ENCODE assay signal across 1 cellular context in genomic region chr5:177497297-177498012, GRCh38.
TF ChIP-seq lines count a peak whose summit lies in the region.

Gene PDLIM7, minus strand, starts transcription at chr5:177497604. Its CDS starts 1,092 bp downstream, at chr5:177496512.

TF ChIP-seq in K562, 482 proteins besides CTCF, POLR2A, EP300 and RAD21 (continued from another document and continues in another):
- TF ChIP-seq ARID3A (IDR thresholded peaks at IDR 0.05; ENCODE audit: borderline replicate concordance, low read depth, low read length) (no peak), HBP1 (CRISPR knock-in tag; IDR thresholded peaks at IDR 0.05) (no peak), CHD1 (IDR thresholded peaks at IDR 0.05; ENCODE audit: low read length) (peak; percentile 8), STAT5B (CRISPR knock-in tag; IDR thresholded peaks at IDR 0.05) (no peak), HNRNPLL (IDR thresholded peaks at IDR 0.05; ENCODE audit: low read depth, low read length, poor library complexity, severe bottlenecking) (peak; percentile 49), ZSCAN29 (IDR thresholded peaks at IDR 0.05) (no peak), BRF2 (IDR thresholded peaks at IDR 0.05; ENCODE audit: borderline replicate concordance, insufficient read depth, insufficient read length) (no peak), SFPQ (IDR thresholded peaks at IDR 0.05; ENCODE audit: low read depth, low read length) (no peak), YBX1 (IDR thresholded peaks at IDR 0.05) (no peak), ZNF644 (tag; IDR thresholded peaks at IDR 0.05; ENCODE audit: low read depth) (no peak), NEUROD1 (IDR thresholded peaks at IDR 0.05; ENCODE audit: borderline replicate concordance, low read depth, low read length, partially characterized antibody) (no peak), FIP1L1 (IDR thresholded peaks at IDR 0.05; ENCODE audit: low read depth, low read length, poor library complexity, severe bottlenecking) (peak; percentile 27), NKRF (IDR thresholded peaks at IDR 0.05; ENCODE audit: borderline replicate concordance) (peak; percentile 23; the same call in 1 of the 2 replicates), RFX5 (IDR thresholded peaks at IDR 0.05; ENCODE audit: low read depth, low read length) (no peak), SLC30A9 (CRISPR knock-in tag; IDR thresholded peaks at IDR 0.05) (no peak), TGIF2 (CRISPR knock-in tag; IDR thresholded peaks at IDR 0.05) (no peak), XRCC5 (IDR thresholded peaks at IDR 0.05; ENCODE audit: low read depth, low read length) (peak; percentile 60), BCL6 (CRISPR knock-in tag; IDR thresholded peaks at IDR 0.05) (no peak), SMAD2 (IDR thresholded peaks at IDR 0.05; ENCODE audit: low read depth, low read length) (no peak), NCOA4 (IDR thresholded peaks at IDR 0.05; ENCODE audit: partially characterized antibody) (no peak), ZNF263 (CRISPR knock-in tag; IDR thresholded peaks at IDR 0.05; ENCODE audit: borderline replicate concordance) (0 out of 2 replicates have a peak, but pooled peaks have one; percentile 11), KLF10 (CRISPR knock-in tag; IDR thresholded peaks at IDR 0.05) (no peak), SMAD3 (CRISPR knock-in tag; conservative IDR thresholded peaks at IDR 0.05) (no peak), TSC22D4 (tag; IDR thresholded peaks at IDR 0.05) (no peak), ZNF707 (CRISPR knock-in tag; conservative IDR thresholded peaks at IDR 0.05) (no peak), SNIP1 (IDR thresholded peaks at IDR 0.05; ENCODE audit: low read depth) (no peak), RBFOX2 (IDR thresholded peaks at IDR 0.05; ENCODE audit: low read depth, low read length) (peak; percentile 95), MYC (IDR thresholded peaks at IDR 0.05; ENCODE audit: low read depth, low read length) (peak; percentile 35; the same call in 1 of the 2 replicates), MYC (CRISPR knock-in tag; IDR thresholded peaks at IDR 0.05; ENCODE audit: borderline replicate concordance, low read depth) (no peak), TRIM25 (IDR thresholded peaks at IDR 0.05; ENCODE audit: borderline replicate concordance) (no peak), TFAM (CRISPR knock-in tag; conservative IDR thresholded peaks at IDR 0.05) (no peak), ETV1 (tag; conservative IDR thresholded peaks at IDR 0.05; ENCODE audit: low read depth) (peak; percentile 28; the same call in 1 of the 2 replicates), YY1 (IDR thresholded peaks at IDR 0.05; ENCODE audit: borderline replicate concordance in 1 of 3, control insufficient read depth in 1 of 3, extremely low read depth in 1 of 3, insufficient read depth in 3 of 3, insufficient read length in 1 of 3, insufficient replicate concordance in 2 of 3, low read depth in 1 of 3, low read length in 2 of 3) (peak in 2 of 3 experiments; percentile 13 to 66), THRAP3 (IDR thresholded peaks at IDR 0.05; ENCODE audit: borderline replicate concordance) (no peak), CGGBP1 (CRISPR knock-in tag; IDR thresholded peaks at IDR 0.05) (peak; percentile 64; the same call in 1 of the 2 replicates), KLF1 (tag; IDR thresholded peaks at IDR 0.05) (no peak; the same call in 1 of the 2 replicates), CBFB (CRISPR knock-in tag; IDR thresholded peaks at IDR 0.05) (no peak), ZNF740 (CRISPR knock-in tag; IDR thresholded peaks at IDR 0.05) (0 out of 2 replicates have a peak, but pooled peaks have one; percentile 57), ZNF740 (tag; IDR thresholded peaks at IDR 0.05) (no peak), ZNF280A (IDR thresholded peaks at IDR 0.05; ENCODE audit: low read depth, partially characterized antibody) (no peak), ZNF12 (CRISPR knock-in tag; IDR thresholded peaks at IDR 0.05) (no peak; the same call in 1 of the 2 replicates), HNRNPUL1 (IDR thresholded peaks at IDR 0.05; ENCODE audit: low read length) (no peak), KDM4B (IDR thresholded peaks at IDR 0.05; ENCODE audit: borderline replicate concordance in 2 of 2, low read depth in 1 of 2) (no peak; a peak in 1 of 4 replicates)
- TF ChIP-seq, protein P1, sequence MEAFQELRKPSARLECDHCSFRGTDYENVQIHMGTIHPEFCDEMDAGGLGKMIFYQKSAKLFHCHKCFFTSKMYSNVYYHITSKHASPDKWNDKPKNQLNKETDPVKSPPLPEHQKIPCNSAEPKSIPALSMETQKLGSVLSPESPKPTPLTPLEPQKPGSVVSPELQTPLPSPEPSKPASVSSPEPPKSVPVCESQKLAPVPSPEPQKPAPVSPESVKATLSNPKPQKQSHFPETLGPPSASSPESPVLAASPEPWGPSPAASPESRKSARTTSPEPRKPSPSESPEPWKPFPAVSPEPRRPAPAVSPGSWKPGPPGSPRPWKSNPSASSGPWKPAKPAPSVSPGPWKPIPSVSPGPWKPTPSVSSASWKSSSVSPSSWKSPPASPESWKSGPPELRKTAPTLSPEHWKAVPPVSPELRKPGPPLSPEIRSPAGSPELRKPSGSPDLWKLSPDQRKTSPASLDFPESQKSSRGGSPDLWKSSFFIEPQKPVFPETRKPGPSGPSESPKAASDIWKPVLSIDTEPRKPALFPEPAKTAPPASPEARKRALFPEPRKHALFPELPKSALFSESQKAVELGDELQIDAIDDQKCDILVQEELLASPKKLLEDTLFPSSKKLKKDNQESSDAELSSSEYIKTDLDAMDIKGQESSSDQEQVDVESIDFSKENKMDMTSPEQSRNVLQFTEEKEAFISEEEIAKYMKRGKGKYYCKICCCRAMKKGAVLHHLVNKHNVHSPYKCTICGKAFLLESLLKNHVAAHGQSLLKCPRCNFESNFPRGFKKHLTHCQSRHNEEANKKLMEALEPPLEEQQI (IDR thresholded peaks at IDR 0.05) = no peak
- TF ChIP-seq, protein P2, sequence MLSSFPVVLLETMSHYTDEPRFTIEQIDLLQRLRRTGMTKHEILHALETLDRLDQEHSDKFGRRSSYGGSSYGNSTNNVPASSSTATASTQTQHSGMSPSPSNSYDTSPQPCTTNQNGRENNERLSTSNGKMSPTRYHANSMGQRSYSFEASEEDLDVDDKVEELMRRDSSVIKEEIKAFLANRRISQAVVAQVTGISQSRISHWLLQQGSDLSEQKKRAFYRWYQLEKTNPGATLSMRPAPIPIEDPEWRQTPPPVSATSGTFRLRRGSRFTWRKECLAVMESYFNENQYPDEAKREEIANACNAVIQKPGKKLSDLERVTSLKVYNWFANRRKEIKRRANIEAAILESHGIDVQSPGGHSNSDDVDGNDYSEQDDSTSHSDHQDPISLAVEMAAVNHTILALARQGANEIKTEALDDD (IDR thresholded peaks at IDR 0.05) = no peak
